Comparison of ENCODE assay signal across 8 cellular contexts in the genomic region with DNA sequence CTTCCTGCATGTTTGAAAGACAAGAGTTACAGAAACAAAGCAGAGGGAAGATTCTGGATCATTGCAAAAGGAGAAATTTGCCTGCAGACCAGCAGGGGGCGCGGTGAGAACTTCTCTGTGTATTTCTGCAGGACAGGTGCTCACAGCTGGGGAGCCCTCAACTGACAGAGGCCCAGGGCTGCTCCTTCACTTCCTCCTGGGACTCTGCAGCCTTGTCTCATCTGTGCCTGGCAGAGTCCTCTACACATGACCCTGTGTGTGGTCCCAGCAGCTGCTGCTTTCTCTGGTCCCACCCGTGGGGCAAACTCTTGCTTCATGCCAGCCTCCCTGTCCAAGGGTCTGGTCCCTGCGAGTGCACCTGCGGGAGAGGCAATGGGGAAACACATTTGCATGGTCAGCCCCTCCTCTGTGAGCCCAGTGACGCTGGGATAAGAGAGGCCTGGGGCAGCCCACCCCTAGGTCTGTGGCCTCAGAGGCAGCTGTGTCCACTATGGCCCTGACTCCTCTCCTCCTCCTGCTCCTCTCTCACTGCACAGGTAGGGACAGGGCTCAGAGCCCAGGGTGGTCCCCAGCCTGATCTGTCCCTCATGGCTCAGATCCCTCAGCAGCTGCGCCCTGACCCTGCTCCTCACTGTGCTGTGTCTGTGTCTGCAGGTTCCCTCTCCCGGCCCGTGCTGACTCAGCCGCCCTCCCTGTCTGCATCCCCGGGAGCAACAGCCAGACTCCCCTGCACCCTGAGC. TPM values are rescaled to one million over a fixed set of nuclear protein-coding genes. Genes with fewer than 3 reads are reported as not detected.
DNase-seq lines count a peak whose midpoint lies in the region; ATAC-seq, FAIRE-seq and TF ChIP-seq lines count a peak whose summit lies in the region.

No MANE protein-coding gene starts in this region.

- H3K9ac ChIP-seq in BLaER1, result peak overlapping the region; percentile 76

- H3K4me1 Mint-ChIP-seq in endothelial cell (ENCODE audit: unreplicated experiment), result no peaks in the 10 kb centered on the region

- H3K27me3 Mint-ChIP-seq in endothelial cell (ENCODE audit: unreplicated experiment), result peaks cover 15% of the 10 kb centered on the region

- TF ChIP-seq CTCF in endothelial cell (IDR thresholded peaks at IDR 0.05; ENCODE audit: unreplicated experiment) (peak; percentile 84), omental fat pad (IDR thresholded peaks at IDR 0.05) (no peak)

- no peaks in the 10 kb centered on the region for H3K27me3 ChIP-seq in BLaER1

- no peak overlapping the region for H3K27ac Mint-ChIP-seq in endothelial cell (ENCODE audit: unreplicated experiment)

- H3K4me3 Mint-ChIP-seq in endothelial cell (ENCODE audit: unreplicated experiment), result no peak overlapping the region

- H3K27ac ChIP-seq in BLaER1, result peak overlapping the region; percentile 94

- no peak for FAIRE-seq in RCC 7860 (lab: Jason Lieb, UNC)

- peak; percentile 66 for DNase-seq in KBM-7
- peak; percentile 36 for DNase-seq in SW480 (ENCODE audit: low spot score)
- peak; percentile 57 for DNase-seq in endothelial cell (ENCODE audit: low spot score)
- no peak for DNase-seq in omental fat pad (ENCODE audit: low spot score)
- DNase-seq in RCC 7860 (ENCODE audit: low spot score), result no peak
- DNase-seq in NCI-H128 (lab: John Stamatoyannopoulos, UW; ENCODE audit: unreplicated experiment), result no peak

- no peaks in the 10 kb centered on the region for H3K36me3 ChIP-seq in BLaER1

- no peaks in the 10 kb centered on the region for H3K36me3 Mint-ChIP-seq in endothelial cell (ENCODE audit: low read depth, unreplicated experiment)

- H3K9me3 ChIP-seq in BLaER1, result peaks cover 6% of the 10 kb centered on the region; the same call in 1 of the 2 replicates

- ATAC-seq in omental fat pad (ENCODE audit: low FRiP score), result peak; percentile 30

- H3K4me3 ChIP-seq in BLaER1, result peak overlapping the region; percentile 43; the same call in 1 of the 2 replicates

- H3K9me3 Mint-ChIP-seq in endothelial cell (ENCODE audit: unreplicated experiment), result no peaks in the 10 kb centered on the region

- H4K20me1 ChIP-seq in BLaER1, result no peaks in the 10 kb centered on the region

- in situ Hi-C loops in KBM-7 (cut with MboI; ENCODE audit: low pct_unique_long_range_greater_than_20kb, low sequenced_read_pairs), result no loop called here

- peak overlapping the region; percentile 90 for H3K4me2 ChIP-seq in BLaER1

- TF ChIP-seq POLR2A in GM18526 (IDR thresholded peaks at IDR 0.05; ENCODE audit: extremely low read depth, insufficient read length), result peak; percentile 39

- H3K4me1 ChIP-seq in BLaER1, result peaks cover 78% of the 10 kb centered on the region

RNA-seq across cellular contexts. Expression of a gene that starts 43.2 kb away (rescaled TPM):
- not detected for total RNA-seq in endothelial cell (ENCODE audit: unreplicated experiment)
- total RNA-seq in omental fat pad, result not detected

Comparison
In these comparisons a context has a peak if more than half of its experiments do, and no peak if none do; other contexts are left out.
1. DNase-seq: peak in KBM-7 (single experiment), SW480 (single experiment) and endothelial cell (single experiment); none in omental fat pad (single experiment), RCC 7860 (single experiment) and NCI-H128 (single experiment).